ENCODE assay signal across 28 cellular contexts in genomic region chr2:103165836-103166235, GRCh38.
"Had no signal": no experiment of that assay in that cellular context is flagged by ENCODE, and none has a peak within 500 bp of the region (broad histone marks: within the 10 kb centered on the region; RNA-seq: fewer than 3 reads in every experiment).

No MANE protein-coding gene starts in this region.

- H3K27me3 ChIP-seq: neutrophil, right atrium auricular region, suprapubic skin, transverse colon, upper lobe of right lung, uterus had no signal

- H3K4me3 ChIP-seq: lung, right atrium auricular region, smooth muscle cell, suprapubic skin, transverse colon, upper lobe of right lung, uterus had no signal

- FAIRE-seq: colon, endometrium, frontal cortex, keratinocyte had no signal

- H3K4me3 Mint-ChIP-seq: memory B cell; naive thymus-derived CD4-positive, alpha-beta T cell; nephron; stimulated activated naive CD8-positive, alpha-beta T cell treated with anti-CD3 and anti-CD28 coated beads, Interleukin-15, amount 100 ng/mL, for 72 hours had no signal

- H3K4me1 ChIP-seq: parathyroid adenoma, right atrium auricular region, suprapubic skin, upper lobe of right lung, uterus had no signal

- H3K36me3 Mint-ChIP-seq: memory B cell; naive thymus-derived CD4-positive, alpha-beta T cell had no signal

- H3K4me1 Mint-ChIP-seq: memory B cell; naive thymus-derived CD4-positive, alpha-beta T cell; nephron; stimulated activated naive CD8-positive, alpha-beta T cell treated with anti-CD3 and anti-CD28 coated beads, Interleukin-15, amount 100 ng/mL, for 72 hours had no signal

- H3K9me3 Mint-ChIP-seq: memory B cell; nephron; stimulated activated naive CD8-positive, alpha-beta T cell treated with anti-CD3 and anti-CD28 coated beads, Interleukin-15, amount 100 ng/mL, for 72 hours had no signal

- DNase-seq: effector memory CD4-positive, alpha-beta T cell; erythroblast; head of caudate nucleus; left ventricle myocardium superior; midbrain; naive thymus-derived CD4-positive, alpha-beta T cell; stimulated activated CD4-positive, alpha-beta T cell treated with anti-CD3 and anti-CD28 coated beads, Interleukin-12 subunit alpha, Interleukin-12 subunit beta, amount 100 ng/mL, for 4 hours; stimulated activated CD4-positive, alpha-beta T cell treated with anti-CD3 and anti-CD28 coated beads, Interleukin-1b, Interleukin-23, amount 100 ng/mL, for 48 hours; stimulated activated CD4-positive, alpha-beta T cell treated with anti-CD3 and anti-CD28 coated beads, Interleukin-4, amount 100 ng/mL, for 1 hour; stimulated activated CD8-positive, alpha-beta memory T cell treated with anti-CD3 and anti-CD28 coated beads, Interleukin-4, amount 100 ng/mL, for 48 hours; stimulated activated naive CD4-positive, alpha-beta T cell; stimulated activated naive CD8-positive, alpha-beta T cell treated with anti-CD3 and anti-CD28 coated beads, Interleukin-15, amount 100 ng/mL, for 72 hours; transverse colon; upper lobe of right lung; uterus had no signal

- H3K27me3 Mint-ChIP-seq: memory B cell; progenitor cell of endocrine pancreas; stimulated activated naive CD8-positive, alpha-beta T cell treated with anti-CD3 and anti-CD28 coated beads, Interleukin-15, amount 100 ng/mL, for 72 hours had no signal

- H3K27ac ChIP-seq: neutrophil, parathyroid adenoma, right atrium auricular region, suprapubic skin, upper lobe of right lung, uterus had no signal

- H3K36me3 ChIP-seq: neutrophil, right atrium auricular region, suprapubic skin, transverse colon, upper lobe of right lung, uterus had no signal

- H3K27ac Mint-ChIP-seq: memory B cell; naive thymus-derived CD4-positive, alpha-beta T cell; progenitor cell of endocrine pancreas; stimulated activated naive CD8-positive, alpha-beta T cell treated with anti-CD3 and anti-CD28 coated beads, Interleukin-15, amount 100 ng/mL, for 72 hours had no signal

- H3K4me2 ChIP-seq: smooth muscle cell had no signal

- H3K9ac ChIP-seq: parathyroid adenoma had no signal

- H3K9me3 ChIP-seq: neutrophil, right atrium auricular region, suprapubic skin, transverse colon, upper lobe of right lung, uterus had no signal

- H2AFZ ChIP-seq: parathyroid adenoma had no signal

- H3K79me2 ChIP-seq: parathyroid adenoma had no signal
